ENCODE assay signal across 1 cellular context in the genomic region with DNA sequence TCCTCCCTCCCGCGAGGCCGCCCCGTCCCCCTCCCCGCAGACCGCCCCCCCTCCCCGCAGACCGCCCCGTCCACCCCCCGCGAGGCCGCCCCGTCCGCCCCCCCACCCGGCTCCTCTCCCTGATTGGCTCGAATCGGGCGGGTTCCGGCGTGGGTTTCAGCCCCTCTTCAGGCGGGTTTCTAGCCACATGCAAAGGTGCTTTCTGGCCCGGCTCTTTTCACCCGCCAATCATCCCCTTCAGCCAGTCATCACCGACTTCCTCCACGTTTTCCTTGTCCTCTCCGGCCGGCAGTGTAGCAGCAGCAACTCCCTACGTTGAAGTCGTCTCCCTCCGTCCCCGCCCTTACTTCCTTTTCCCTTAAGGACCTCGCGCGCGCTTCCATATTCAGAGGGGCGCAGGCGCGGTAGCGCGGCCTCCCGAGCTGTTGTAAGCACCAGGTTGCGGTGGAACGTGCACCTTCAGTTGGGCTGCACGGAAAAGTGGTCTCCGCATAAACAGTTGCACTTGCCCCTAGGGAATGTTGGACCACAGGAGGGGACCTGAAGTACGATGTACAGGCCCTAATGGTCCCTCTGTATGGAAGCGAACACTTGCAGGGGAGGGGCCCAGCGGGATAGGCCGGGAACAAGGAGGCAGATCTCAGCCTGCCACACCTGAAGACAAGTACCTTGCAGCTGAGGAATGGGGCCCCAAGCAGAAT.
TF ChIP-seq lines count a peak whose summit lies in the region.

No MANE protein-coding gene starts in this region.

TF ChIP-seq in K562, 482 proteins besides CTCF, POLR2A, EP300 and RAD21 (continued from another document):
- TF ChIP-seq, protein P1, sequence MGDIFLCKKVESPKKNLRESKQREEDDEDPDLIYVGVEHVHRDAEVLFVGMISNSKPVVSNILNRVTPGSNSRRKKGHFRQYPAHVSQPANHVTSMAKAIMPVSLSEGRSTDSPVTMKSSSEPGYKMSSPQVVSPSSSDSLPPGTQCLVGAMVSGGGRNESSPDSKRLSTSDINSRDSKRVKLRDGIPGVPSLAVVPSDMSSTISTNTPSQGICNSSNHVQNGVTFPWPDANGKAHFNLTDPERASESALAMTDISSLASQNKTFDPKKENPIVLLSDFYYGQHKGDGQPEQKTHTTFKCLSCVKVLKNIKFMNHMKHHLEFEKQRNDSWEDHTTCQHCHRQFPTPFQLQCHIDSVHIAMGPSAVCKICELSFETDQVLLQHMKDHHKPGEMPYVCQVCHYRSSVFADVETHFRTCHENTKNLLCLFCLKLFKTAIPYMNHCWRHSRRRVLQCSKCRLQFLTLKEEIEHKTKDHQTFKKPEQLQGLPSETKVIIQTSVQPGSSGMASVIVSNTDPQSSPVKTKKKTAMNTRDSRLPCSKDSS (IDR thresholded peaks at IDR 0.05; ENCODE audit: low read depth, partially characterized antibody): no peak
